Comparison of ENCODE assay signal across 2 cellular contexts in genomic region chr2:75645643-75646042, GRCh38.
TF ChIP-seq lines count a peak whose summit lies in the region.

No MANE protein-coding gene starts in this region.

TF ChIP-seq in SK-N-SH, 30 proteins besides CTCF, POLR2A, EP300 and RAD21:
- TF ChIP-seq, protein P1, sequence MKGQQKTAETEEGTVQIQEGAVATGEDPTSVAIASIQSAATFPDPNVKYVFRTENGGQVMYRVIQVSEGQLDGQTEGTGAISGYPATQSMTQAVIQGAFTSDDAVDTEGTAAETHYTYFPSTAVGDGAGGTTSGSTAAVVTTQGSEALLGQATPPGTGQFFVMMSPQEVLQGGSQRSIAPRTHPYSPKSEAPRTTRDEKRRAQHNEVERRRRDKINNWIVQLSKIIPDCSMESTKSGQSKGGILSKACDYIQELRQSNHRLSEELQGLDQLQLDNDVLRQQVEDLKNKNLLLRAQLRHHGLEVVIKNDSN (IDR thresholded peaks at IDR 0.05; ENCODE audit: borderline replicate concordance, low read depth) = no peak
- TF ChIP-seq, protein P2, sequence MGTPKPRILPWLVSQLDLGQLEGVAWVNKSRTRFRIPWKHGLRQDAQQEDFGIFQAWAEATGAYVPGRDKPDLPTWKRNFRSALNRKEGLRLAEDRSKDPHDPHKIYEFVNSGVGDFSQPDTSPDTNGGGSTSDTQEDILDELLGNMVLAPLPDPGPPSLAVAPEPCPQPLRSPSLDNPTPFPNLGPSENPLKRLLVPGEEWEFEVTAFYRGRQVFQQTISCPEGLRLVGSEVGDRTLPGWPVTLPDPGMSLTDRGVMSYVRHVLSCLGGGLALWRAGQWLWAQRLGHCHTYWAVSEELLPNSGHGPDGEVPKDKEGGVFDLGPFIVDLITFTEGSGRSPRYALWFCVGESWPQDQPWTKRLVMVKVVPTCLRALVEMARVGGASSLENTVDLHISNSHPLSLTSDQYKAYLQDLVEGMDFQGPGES (IDR thresholded peaks at IDR 0.05; ENCODE audit: low read depth, low read length) = no peak

TF ChIP-seq in SK-N-SH treated with all-trans-retinoic acid at 6 μM for 48 hours, 23 proteins besides CTCF, POLR2A, EP300 and RAD21 (continued from another document):
- TF ChIP-seq, protein P3, sequence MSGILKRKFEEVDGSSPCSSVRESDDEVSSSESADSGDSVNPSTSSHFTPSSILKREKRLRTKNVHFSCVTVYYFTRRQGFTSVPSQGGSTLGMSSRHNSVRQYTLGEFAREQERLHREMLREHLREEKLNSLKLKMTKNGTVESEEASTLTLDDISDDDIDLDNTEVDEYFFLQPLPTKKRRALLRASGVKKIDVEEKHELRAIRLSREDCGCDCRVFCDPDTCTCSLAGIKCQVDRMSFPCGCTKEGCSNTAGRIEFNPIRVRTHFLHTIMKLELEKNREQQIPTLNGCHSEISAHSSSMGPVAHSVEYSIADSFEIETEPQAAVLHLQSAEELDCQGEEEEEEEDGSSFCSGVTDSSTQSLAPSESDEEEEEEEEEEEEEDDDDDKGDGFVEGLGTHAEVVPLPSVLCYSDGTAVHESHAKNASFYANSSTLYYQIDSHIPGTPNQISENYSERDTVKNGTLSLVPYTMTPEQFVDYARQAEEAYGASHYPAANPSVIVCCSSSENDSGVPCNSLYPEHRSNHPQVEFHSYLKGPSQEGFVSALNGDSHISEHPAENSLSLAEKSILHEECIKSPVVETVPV (CRISPR knock-in tag; IDR thresholded peaks at IDR 0.05) = no peak
- TF ChIP-seq ARNTL (CRISPR knock-in tag; IDR thresholded peaks at IDR 0.05; ENCODE audit: borderline replicate concordance, low read depth) (no peak), TSHZ2 (CRISPR knock-in tag; IDR thresholded peaks at IDR 0.05) (no peak), ZFP30 (CRISPR knock-in tag; IDR thresholded peaks at IDR 0.05) (no peak), CSDC2 (CRISPR knock-in tag; IDR thresholded peaks at IDR 0.05) (no peak), ZNF565 (CRISPR knock-in tag; conservative IDR thresholded peaks at IDR 0.05; ENCODE audit: low read depth) (no peak), OSR1 (CRISPR knock-in tag; IDR thresholded peaks at IDR 0.05) (no peak)
